14 cellular contexts compared by ENCODE assay signal in genomic region chrX:96314974-96315373, GRCh38.
DNase-seq lines count a peak whose midpoint lies in the region; ATAC-seq, FAIRE-seq and TF ChIP-seq lines count a peak whose summit lies in the region.
"Had no signal": no experiment of that assay in that cellular context is flagged by ENCODE, and none has a peak within 500 bp of the region (broad histone marks: within the 10 kb centered on the region; RNA-seq: fewer than 3 reads in every experiment).

No MANE protein-coding gene starts in this region.

- DNase-seq in A172 (ENCODE audit: low spot score) = peak; percentile 47
- DNase-seq in H54 (ENCODE audit: insufficient read length, low spot score) = peak; percentile 4
- peak; percentile 84 for DNase-seq in SK-MEL-5 (ENCODE audit: low read depth, low spot score)
- DNase-seq in fibroblast of pulmonary artery (ENCODE audit: low read depth) = peak; percentile 28
- no peak for DNase-seq in DMS79 treated with DMSO at 0.1 percent for 48 hours (lab: John Stamatoyannopoulos, UW)
- no peak for DNase-seq in activated CD4-positive, alpha-beta T cell treated with anti-CD3 and anti-CD28 coated beads, Interleukin-2, amount 10 ng/mL, durations not matched to agents 24 days and 14 days
- DNase-seq in activated naive CD8-positive, alpha-beta T cell treated with anti-CD3 and anti-CD28 coated beads for 36 hours = no peak
- DNase-seq: activated CD8-positive, alpha-beta memory T cell treated with anti-CD3 and anti-CD28 coated beads, Interleukin-2, amount 50 U/mL, for 4 hours; DND-41; effector CD8-positive, alpha-beta T cell; midbrain; NCI-H146; NCI-H526 treated with DMSO at 0.1 percent for 48 hours had no signal

- H3K27me3 Mint-ChIP-seq in activated CD4-positive, alpha-beta T cell treated with anti-CD3 and anti-CD28 coated beads, Interleukin-2, amount 10 ng/mL, durations not matched to agents 24 days and 14 days = no peaks in the 10 kb centered on the region
- no peaks in the 10 kb centered on the region for H3K27me3 Mint-ChIP-seq in activated naive CD8-positive, alpha-beta T cell treated with anti-CD3 and anti-CD28 coated beads for 36 hours

- H3K4me1 Mint-ChIP-seq in activated CD4-positive, alpha-beta T cell treated with anti-CD3 and anti-CD28 coated beads, Interleukin-2, amount 10 ng/mL, durations not matched to agents 24 days and 14 days = no peaks in the 10 kb centered on the region
- H3K4me1 Mint-ChIP-seq in activated naive CD8-positive, alpha-beta T cell treated with anti-CD3 and anti-CD28 coated beads for 36 hours = no peaks in the 10 kb centered on the region

- FAIRE-seq in H54 (lab: Jason Lieb, UNC) = peak; percentile 30

- no peak for TF ChIP-seq POLR2A in H54 (IDR thresholded peaks at IDR 0.05; ENCODE audit: low read depth, low read length)

- ATAC-seq in GM19324 (IDR thresholded peaks at IDR 0.05; ENCODE audit: low FRiP score, unreplicated experiment) = no peak

- H3K9me3 Mint-ChIP-seq in activated CD4-positive, alpha-beta T cell treated with anti-CD3 and anti-CD28 coated beads, Interleukin-2, amount 10 ng/mL, durations not matched to agents 24 days and 14 days = no peaks in the 10 kb centered on the region
- no peaks in the 10 kb centered on the region for H3K9me3 Mint-ChIP-seq in activated naive CD8-positive, alpha-beta T cell treated with anti-CD3 and anti-CD28 coated beads for 36 hours

- in situ Hi-C loops in SK-MEL-5 (cut with HindIII; ENCODE audit: low pct_unique_long_range_greater_than_20kb, low sequenced_read_pairs) = no loop called here

- no peak overlapping the region for H3K4me3 ChIP-seq in fibroblast of pulmonary artery (replicated peaks; ENCODE audit: low read depth, low read length)

- H3K27ac Mint-ChIP-seq in activated CD4-positive, alpha-beta T cell treated with anti-CD3 and anti-CD28 coated beads, Interleukin-2, amount 10 ng/mL, durations not matched to agents 24 days and 14 days = no peak overlapping the region
- H3K27ac Mint-ChIP-seq in activated naive CD8-positive, alpha-beta T cell treated with anti-CD3 and anti-CD28 coated beads for 36 hours = no peak overlapping the region

- no peaks in the 10 kb centered on the region for H3K36me3 Mint-ChIP-seq in activated CD4-positive, alpha-beta T cell treated with anti-CD3 and anti-CD28 coated beads, Interleukin-2, amount 10 ng/mL, durations not matched to agents 24 days and 14 days (ENCODE audit: low read depth)
- no peaks in the 10 kb centered on the region for H3K36me3 Mint-ChIP-seq in activated naive CD8-positive, alpha-beta T cell treated with anti-CD3 and anti-CD28 coated beads for 36 hours

- intact Hi-C loops in activated CD4-positive, alpha-beta T cell treated with anti-CD3 and anti-CD28 coated beads, Interleukin-2, amount 10 ng/mL, durations not matched to agents 24 days and 14 days (cut with micrococcal nuclease) = no loop called here

- no peak for TF ChIP-seq CTCF in fibroblast of pulmonary artery (IDR thresholded peaks at IDR 0.05; ENCODE audit: low read length, missing control alignments)

- H3K4me3 Mint-ChIP-seq in activated CD4-positive, alpha-beta T cell treated with anti-CD3 and anti-CD28 coated beads, Interleukin-2, amount 10 ng/mL, durations not matched to agents 24 days and 14 days = no peak overlapping the region
- H3K4me3 Mint-ChIP-seq in activated naive CD8-positive, alpha-beta T cell treated with anti-CD3 and anti-CD28 coated beads for 36 hours = no peak overlapping the region

Comparison
In these comparisons a context has a peak if more than half of its experiments do, and no peak if none do; other contexts are left out.
1. DNase-seq: peak in A172 (single experiment), H54 (single experiment), SK-MEL-5 (single experiment) and fibroblast of pulmonary artery (single experiment); none in DMS79 treated with DMSO at 0.1 percent for 48 hours (single experiment), activated CD4-positive, alpha-beta T cell treated with anti-CD3 and anti-CD28 coated beads, Interleukin-2, amount 10 ng/mL, durations not matched to agents 24 days and 14 days (single experiment) and activated naive CD8-positive, alpha-beta T cell treated with anti-CD3 and anti-CD28 coated beads for 36 hours (single experiment).